8 cellular contexts compared by ENCODE assay signal in genomic region chr6:131135244-131136020, GRCh38. TPM values are rescaled to one million over a fixed set of nuclear protein-coding genes. Genes with fewer than 3 reads are reported as not detected.
A peak's percentile ranks its signal among the peaks of the same experiment; 100 is the strongest.
DNase-seq lines count a peak whose midpoint lies in the region; ATAC-seq and TF ChIP-seq lines count a peak whose summit lies in the region.

Gene AKAP7 (plus strand): TSS chr6:131135467. CDS start chr6:131135764, 297 bp downstream.

- no peaks in the 10 kb centered on the region for H3K9me3 ChIP-seq in colonic mucosa

- peak within 1 kb of the TSS; percentile 71 to 76 for H3K9ac ChIP-seq in colonic mucosa (ENCODE audit: low read depth in 2 of 2, low read length in 2 of 2)

- no peaks in the 10 kb centered on the region for H3K27me3 Mint-ChIP-seq in activated CD4-positive, alpha-beta T cell treated with anti-CD3 and anti-CD28 coated beads for 36 hours

- no peaks in the 10 kb centered on the region for H3K9me3 Mint-ChIP-seq in activated CD4-positive, alpha-beta T cell treated with anti-CD3 and anti-CD28 coated beads for 36 hours (ENCODE audit: low read depth)

- H3K4me1 Mint-ChIP-seq in activated CD4-positive, alpha-beta T cell treated with anti-CD3 and anti-CD28 coated beads for 36 hours = peaks cover 12% of the 10 kb centered on the region

- intact Hi-C loops in activated CD4-positive, alpha-beta T cell treated with anti-CD3 and anti-CD28 coated beads for 36 hours (cut with DNase I, micrococcal nuclease) = loop anchor here (2.0 to 5.0 kb wide), 4 partner anchors 73 to 493 kb away; partner anchors contain the start of genes EPB41L2 (in 1 of the 2) and MED23 (in 1 of the 2)
- intact Hi-C loops in colonic mucosa (cut with DNase I) = no loop called here

- H3K27ac ChIP-seq in colonic mucosa (peak within 1 kb of the TSS; percentile 85), layer of hippocampus (ENCODE audit: low read depth, low read length) (peak within 1 kb of the TSS; percentile 95)

- H3K4me3 ChIP-seq in LNCaP clone FGC (ENCODE audit: low read depth, low read length) = peak within 1 kb of the TSS; percentile 70
- H3K4me3 ChIP-seq in colonic mucosa = peak within 1 kb of the TSS; percentile 66

- H3K4me1 ChIP-seq in colonic mucosa = no peaks in the 10 kb centered on the region

- peak within 1 kb of the TSS; percentile 97 for H3K27ac Mint-ChIP-seq in activated CD4-positive, alpha-beta T cell treated with anti-CD3 and anti-CD28 coated beads for 36 hours

- CTCF ChIA-PET in activated CD4-positive, alpha-beta T cell treated with anti-CD3 and anti-CD28 coated beads for 36 hours (lab: Charles Lee) = no interaction called here

- TF ChIP-seq CTCF in LNCaP clone FGC (IDR thresholded peaks at IDR 0.05; ENCODE audit: control insufficient read depth, extremely low read depth, insufficient read depth) = no peak
- TF ChIP-seq CTCF in colonic mucosa (IDR thresholded peaks at IDR 0.05) = no peak

- H3K27me3 ChIP-seq in colonic mucosa (no peaks in the 10 kb centered on the region), layer of hippocampus (ENCODE audit: control insufficient read depth, insufficient read depth, low read length) (no peaks in the 10 kb centered on the region)

- DNase-seq in GM03348 (ENCODE audit: low spot score) (peak; percentile 94), H4 (ENCODE audit: low spot score) (peak; percentile 23), LNCaP clone FGC (ENCODE audit: low read depth) (no peak), colonic mucosa (peak; percentile 74), NCI-H128 (lab: John Stamatoyannopoulos, UW; ENCODE audit: unreplicated experiment) (no peak)
- DNase-seq in activated CD4-positive, alpha-beta T cell treated with anti-CD3 and anti-CD28 coated beads for 36 hours = peak; percentile 76
- DNase-seq in stimulated activated CD4-positive, alpha-beta T cell treated with anti-CD3 and anti-CD28 coated beads, Interleukin-1b, Interleukin-23, amount 100 ng/mL, for 4 hours (ENCODE audit: low read depth in 2 of 2) = peak; percentile 25 to 50

- H3K36me3 Mint-ChIP-seq in activated CD4-positive, alpha-beta T cell treated with anti-CD3 and anti-CD28 coated beads for 36 hours (ENCODE audit: low read depth) = no peaks in the 10 kb centered on the region

- POLR2A ChIA-PET in activated CD4-positive, alpha-beta T cell treated with anti-CD3 and anti-CD28 coated beads for 36 hours (lab: Charles Lee) = no interaction called here

- no peaks in the 10 kb centered on the region for H3K36me3 ChIP-seq in colonic mucosa

- peak; percentile 81 for ATAC-seq in activated CD4-positive, alpha-beta T cell treated with anti-CD3 and anti-CD28 coated beads for 36 hours

- peak within 1 kb of the TSS; percentile 91 for H3K4me3 Mint-ChIP-seq in activated CD4-positive, alpha-beta T cell treated with anti-CD3 and anti-CD28 coated beads for 36 hours

RNA-seq across cellular contexts. Expression of gene AKAP7, which starts in this region (rescaled TPM):
- 2.9 and 3.2 TPM in 2 replicates for total RNA-seq in H4 (2014; rRNA removed; shearing (Covaris generic))
- 1 to 10 TPM; 5.1 to 6.0 TPM for total RNA-seq in activated CD4-positive, alpha-beta T cell treated with anti-CD3 and anti-CD28 coated beads for 36 hours
- total RNA-seq in colonic mucosa = 10 to 100 TPM; 15.3 to 60.1 TPM

Comparison
In these comparisons a context has a peak if more than half of its experiments do, and no peak if none do; other contexts are left out.
1. DNase-seq: peak in GM03348 (single experiment), H4 (single experiment), activated CD4-positive, alpha-beta T cell treated with anti-CD3 and anti-CD28 coated beads for 36 hours (single experiment), colonic mucosa (single experiment) and stimulated activated CD4-positive, alpha-beta T cell treated with anti-CD3 and anti-CD28 coated beads, Interleukin-1b, Interleukin-23, amount 100 ng/mL, for 4 hours (2 of 2); none in LNCaP clone FGC (single experiment) and NCI-H128 (single experiment).